Comparison of ENCODE assay signal across 8 cellular contexts in the genomic region with DNA sequence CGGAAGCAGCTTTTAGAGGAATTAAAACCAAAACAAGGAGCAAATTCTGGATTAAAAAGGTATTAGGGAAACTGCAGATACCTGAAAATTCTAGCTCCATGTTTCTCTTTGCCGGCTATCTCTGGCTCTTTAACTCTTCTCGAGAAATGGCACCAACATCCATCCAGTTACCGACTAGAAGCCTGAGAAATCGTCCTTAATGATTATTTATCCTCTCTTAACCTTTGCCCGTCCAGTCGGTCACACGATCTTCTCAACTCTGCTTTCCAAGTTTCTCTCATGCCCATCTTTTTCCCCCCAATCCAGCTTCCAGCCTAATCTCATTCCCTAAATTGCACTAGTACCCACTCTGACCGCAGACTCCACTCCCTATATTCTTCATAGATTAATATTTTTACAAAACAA. TPM values are rescaled to one million over a fixed set of nuclear protein-coding genes. Genes with fewer than 3 reads are reported as not detected.
DNase-seq lines count a peak whose midpoint lies in the region; ATAC-seq and TF ChIP-seq lines count a peak whose summit lies in the region.

No MANE protein-coding gene starts in this region.

- no peak for DNase-seq in kidney epithelial cell (ENCODE audit: low read depth)
- no peak for DNase-seq in vagina (ENCODE audit: extremely low spot score in 2 of 2)
- no peak for DNase-seq in retina
- DNase-seq in NCI-H187 (lab: John Stamatoyannopoulos, UW), result no peak
- DNase-seq in epidermal melanocyte (ENCODE audit: insufficient read length, low spot score), result no peak

- H3K9me3 ChIP-seq in vagina, result no peaks in the 10 kb centered on the region

- H3K36me3 ChIP-seq in kidney epithelial cell (ENCODE audit: control insufficient read depth, insufficient read depth, low read length), result no peaks in the 10 kb centered on the region
- no peaks in the 10 kb centered on the region for H3K36me3 ChIP-seq in vagina

- H3K27me3 ChIP-seq in kidney epithelial cell (ENCODE audit: control insufficient read depth, insufficient read depth, low read length) (no peaks in the 10 kb centered on the region), vagina (no peaks in the 10 kb centered on the region)

- ATAC-seq in GM18505 (IDR thresholded peaks at IDR 0.05; ENCODE audit: unreplicated experiment), result peak; percentile 3
- peak; percentile 8 for ATAC-seq in HG02840 (IDR thresholded peaks at IDR 0.05; ENCODE audit: low FRiP score, unreplicated experiment)

- TF ChIP-seq POLR2A in GM18505 (IDR thresholded peaks at IDR 0.05; ENCODE audit: borderline replicate concordance, extremely low read depth, insufficient read depth, insufficient read length), result no peak
- no peak for TF ChIP-seq POLR2A in vagina (IDR thresholded peaks at IDR 0.05)

- intact Hi-C loops in vagina (cut with DNase I), result loop anchor here (5.0 kb wide), 1 partner anchor 144 kb away; the partner anchor contains the start of gene KAT2B

- peaks cover 16% of the 10 kb centered on the region for H3K4me1 ChIP-seq in vagina

- peak overlapping the region; percentile 93 for H3K27ac ChIP-seq in vagina

- TF ChIP-seq CTCF in WI38 (IDR thresholded peaks at IDR 0.05; ENCODE audit: low read depth, low read length), result no peak
- TF ChIP-seq CTCF in kidney epithelial cell (IDR thresholded peaks at IDR 0.05; ENCODE audit: insufficient read depth, low read length, poor library complexity, severe bottlenecking), result no peak
- TF ChIP-seq CTCF in vagina (IDR thresholded peaks at IDR 0.05), result no peak

- H3K4me3 ChIP-seq in WI38 (ENCODE audit: low read depth, low read length), result peak overlapping the region; percentile 93
- peak overlapping the region; percentile 90 for H3K4me3 ChIP-seq in kidney epithelial cell (ENCODE audit: low read depth, low read length)
- H3K4me3 ChIP-seq in vagina, result peak overlapping the region; percentile 51 to 72

RNA-seq across cellular contexts. Expression of gene SGO1, which starts 0.6 kb away (rescaled TPM):
- 4.8 and 6.9 TPM in 2 replicates for total RNA-seq in kidney epithelial cell
- 10.8 TPM for total RNA-seq in vagina
